Comparison of ENCODE assay signal across 9 cellular contexts in genomic region chr4:145487626-145488025, GRCh38. TPM values are rescaled to one million over a fixed set of nuclear protein-coding genes. Genes with fewer than 3 reads are reported as not detected.
DNase-seq lines count a peak whose midpoint lies in the region; ATAC-seq, FAIRE-seq and TF ChIP-seq lines count a peak whose summit lies in the region.
"Had no signal": no experiment of that assay in that cellular context is flagged by ENCODE, and none has a peak within 500 bp of the region (broad histone marks: within the 10 kb centered on the region; RNA-seq: fewer than 3 reads in every experiment).

No MANE protein-coding gene starts in this region.

- H3K4me3 Mint-ChIP-seq in activated T-cell treated with anti-CD3 and anti-CD28 coated beads, Interleukin-2, amount 50 U/mL, for 72 hours = peak overlapping the region in 1 of 2 donors; percentile 32

- no peaks in the 10 kb centered on the region for H3K4me1 Mint-ChIP-seq in activated T-cell treated with anti-CD3 and anti-CD28 coated beads, Interleukin-2, amount 50 U/mL, for 72 hours (ENCODE audit: low read depth)

- DNase-seq in GM12891 (ENCODE audit: insufficient read length, low spot score) (peak; percentile 28), esophagus squamous epithelium (lab: John Stamatoyannopoulos, UW) (no peak), cardiac septum (ENCODE audit: low spot score) (no peak), AG08395 (ENCODE audit: low spot score) (no peak), body of pancreas (no peak)
- peak; percentile 20 to 49 for DNase-seq in activated T-cell treated with anti-CD3 and anti-CD28 coated beads, Interleukin-2, amount 50 U/mL, for 72 hours

- intact Hi-C loops in esophagus squamous epithelium (cut with DNase I) = no loop called here
- intact Hi-C loops in cardiac septum (cut with DNase I) = loop anchor here (10.0 kb wide), 1 partner anchor 253 kb away; no protein-coding TSS in a partner anchor
- intact Hi-C loops in body of pancreas (cut with DNase I) = no loop called here

- H3K9me3 Mint-ChIP-seq in activated T-cell treated with anti-CD3 and anti-CD28 coated beads, Interleukin-2, amount 50 U/mL, for 72 hours = no peaks in the 10 kb centered on the region

- H3K4me1 ChIP-seq in esophagus squamous epithelium (peaks cover 6 to 79% (median 27%) of the 10 kb centered on the region in 3 donors), body of pancreas (peaks cover 49% of the 10 kb centered on the region)

- FAIRE-seq in GM12891 (lab: Jason Lieb, UNC) = peak; percentile 89

- H3K36me3 ChIP-seq in esophagus squamous epithelium = no peaks in the 10 kb centered on the region
- no peaks in the 10 kb centered on the region for H3K36me3 ChIP-seq in body of pancreas (replicated peaks in 1 of 2; ENCODE audit: insufficient read depth in 1 of 2, low read depth in 2 of 2)

- H3K4me3 ChIP-seq in esophagus squamous epithelium (peak overlapping the region in 1 of 4 donors; percentile 10), body of pancreas (no peak overlapping the region)

- H3K27me3 Mint-ChIP-seq in activated T-cell treated with anti-CD3 and anti-CD28 coated beads, Interleukin-2, amount 50 U/mL, for 72 hours (ENCODE audit: low read depth) = peaks cover 16% of the 10 kb centered on the region

- TF ChIP-seq POLR2A in GM12891 (IDR thresholded peaks at IDR 0.05; ENCODE audit: low read depth, low read length) (no peak), esophagus squamous epithelium (IDR thresholded peaks at IDR 0.05) (no peak), body of pancreas (IDR thresholded peaks at IDR 0.05) (no peak)

- ATAC-seq in GM19351 (IDR thresholded peaks at IDR 0.05; ENCODE audit: unreplicated experiment) (peak; percentile 96), HG03045 (IDR thresholded peaks at IDR 0.05; ENCODE audit: unreplicated experiment) (peak; percentile 94), body of pancreas (no peak)
- ATAC-seq in activated T-cell treated with anti-CD3 and anti-CD28 coated beads, Interleukin-2, amount 50 U/mL, for 72 hours (replicated peaks in 1 of 2) = peak; percentile 95 to 96

- H3K27me3 ChIP-seq in esophagus squamous epithelium = no peaks in the 10 kb centered on the region
- H3K27me3 ChIP-seq in body of pancreas = no peaks in the 10 kb centered on the region

- TF ChIP-seq CTCF in esophagus squamous epithelium (IDR thresholded peaks at IDR 0.05) = no peak
- TF ChIP-seq CTCF in body of pancreas (IDR thresholded peaks at IDR 0.05) = no peak

- peak overlapping the region; percentile 55 for H3K27ac Mint-ChIP-seq in activated T-cell treated with anti-CD3 and anti-CD28 coated beads, Interleukin-2, amount 50 U/mL, for 72 hours

- 26 to 27% methylated on average over 3 of the region's 3 CpGs for WGBS in esophagus squamous epithelium, 2 donors
- 73 to 87% methylated on average over 3 of the region's 3 CpGs for WGBS in body of pancreas, 2 donors

- H3K9me3 ChIP-seq in esophagus squamous epithelium = no peaks in the 10 kb centered on the region
- H3K9me3 ChIP-seq in body of pancreas = no peaks in the 10 kb centered on the region

- H3K36me3 Mint-ChIP-seq in activated T-cell treated with anti-CD3 and anti-CD28 coated beads, Interleukin-2, amount 50 U/mL, for 72 hours (ENCODE audit: insufficient read depth in 2 of 2) = no peaks in the 10 kb centered on the region

- H3K27ac ChIP-seq in esophagus squamous epithelium = peak overlapping the region in 1 of 4 donors; percentile 46
- no peak overlapping the region for H3K27ac ChIP-seq in body of pancreas
- H3K27ac ChIP-seq: VCaP had no signal

TF ChIP-seq in GM12891, 5 proteins besides CTCF, POLR2A, EP300 and RAD21:
- TF ChIP-seq SPI1 (IDR thresholded peaks at IDR 0.05; ENCODE audit: low read depth, low read length) (no peak), POLR2AphosphoS5 (IDR thresholded peaks at IDR 0.05; ENCODE audit: low read depth, low read length) (no peak), TAF1 (IDR thresholded peaks at IDR 0.05; ENCODE audit: low read depth, low read length) (no peak), POU2F2 (IDR thresholded peaks at IDR 0.05; ENCODE audit: low read depth, low read length) (peak; percentile 94)

RNA-seq across cellular contexts. Expression of gene SMAD1, which starts 6.0 kb away (rescaled TPM):
- 12.4 TPM for polyA plus RNA-seq in GM12891 (2012; ENCODE audit: low read depth, missing spikeins)
- 1 to 10 TPM; 3.1 to 9.1 TPM for total RNA-seq in activated T-cell treated with anti-CD3 and anti-CD28 coated beads, Interleukin-2, amount 50 U/mL, for 72 hours
- total RNA-seq in esophagus squamous epithelium (10 to 100 TPM; 17.2 to 38.1 (median 26.8) TPM), cardiac septum (10.8 TPM), body of pancreas (10 to 100 TPM; 35.3 to 45.5 TPM)

Comparison
In these comparisons a context has a peak if more than half of its experiments do, and no peak if none do; other contexts are left out.
1. DNase-seq: peak in GM12891 (single experiment) and activated T-cell treated with anti-CD3 and anti-CD28 coated beads, Interleukin-2, amount 50 U/mL, for 72 hours (2 of 2); none in esophagus squamous epithelium (single experiment), cardiac septum (single experiment), AG08395 (single experiment) and body of pancreas (0 of 4).